1 cellular context compared by ENCODE assay signal in the genomic region with DNA sequence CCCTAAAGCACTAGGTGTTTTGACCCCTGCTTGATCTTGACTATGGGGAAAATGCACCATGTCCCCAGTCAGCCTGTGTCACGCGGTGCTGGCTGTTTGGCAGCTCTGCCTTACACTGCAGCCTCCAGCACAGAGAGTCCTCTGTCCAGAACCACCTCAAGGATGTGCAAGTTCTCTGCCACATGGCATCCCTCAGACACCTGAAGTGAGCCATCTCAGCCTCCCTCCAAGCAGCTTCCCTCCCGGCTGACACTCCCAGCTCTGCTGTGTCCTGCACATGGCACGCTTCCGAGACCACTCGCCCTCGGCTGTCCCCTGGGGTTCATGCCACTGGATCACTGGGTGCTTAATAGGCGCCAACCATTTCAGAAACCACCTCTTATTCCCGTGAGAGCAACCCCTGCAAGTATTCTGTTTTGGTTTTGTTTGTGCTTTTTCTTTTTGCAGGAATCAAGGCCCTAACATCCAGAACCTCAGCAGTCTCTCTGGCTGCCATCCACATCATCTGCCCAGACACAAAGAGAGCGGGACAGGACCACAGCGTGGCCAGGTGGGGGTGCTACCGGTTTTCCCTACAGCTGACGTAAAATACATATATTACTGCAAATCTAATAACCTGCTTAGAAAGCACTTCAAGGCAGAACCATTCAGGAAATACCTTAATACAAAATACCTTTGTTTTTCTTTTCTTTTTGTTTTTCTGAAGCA.
TF ChIP-seq lines count a peak whose summit lies in the region.

No MANE protein-coding gene starts in this region.

TF ChIP-seq in HepG2, 621 proteins besides CTCF, POLR2A, EP300 and RAD21:
- TF ChIP-seq, protein P1, sequence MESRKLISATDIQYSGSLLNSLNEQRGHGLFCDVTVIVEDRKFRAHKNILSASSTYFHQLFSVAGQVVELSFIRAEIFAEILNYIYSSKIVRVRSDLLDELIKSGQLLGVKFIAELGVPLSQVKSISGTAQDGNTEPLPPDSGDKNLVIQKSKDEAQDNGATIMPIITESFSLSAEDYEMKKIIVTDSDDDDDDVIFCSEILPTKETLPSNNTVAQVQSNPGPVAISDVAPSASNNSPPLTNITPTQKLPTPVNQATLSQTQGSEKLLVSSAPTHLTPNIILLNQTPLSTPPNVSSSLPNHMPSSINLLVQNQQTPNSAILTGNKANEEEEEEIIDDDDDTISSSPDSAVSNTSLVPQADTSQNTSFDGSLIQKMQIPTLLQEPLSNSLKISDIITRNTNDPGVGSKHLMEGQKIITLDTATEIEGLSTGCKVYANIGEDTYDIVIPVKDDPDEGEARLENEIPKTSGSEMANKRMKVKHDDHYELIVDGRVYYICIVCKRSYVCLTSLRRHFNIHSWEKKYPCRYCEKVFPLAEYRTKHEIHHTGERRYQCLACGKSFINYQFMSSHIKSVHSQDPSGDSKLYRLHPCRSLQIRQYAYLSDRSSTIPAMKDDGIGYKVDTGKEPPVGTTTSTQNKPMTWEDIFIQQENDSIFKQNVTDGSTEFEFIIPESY (CRISPR knock-in tag; IDR thresholded peaks at IDR 0.05) = peak; percentile 82
- TF ChIP-seq, protein P2, sequence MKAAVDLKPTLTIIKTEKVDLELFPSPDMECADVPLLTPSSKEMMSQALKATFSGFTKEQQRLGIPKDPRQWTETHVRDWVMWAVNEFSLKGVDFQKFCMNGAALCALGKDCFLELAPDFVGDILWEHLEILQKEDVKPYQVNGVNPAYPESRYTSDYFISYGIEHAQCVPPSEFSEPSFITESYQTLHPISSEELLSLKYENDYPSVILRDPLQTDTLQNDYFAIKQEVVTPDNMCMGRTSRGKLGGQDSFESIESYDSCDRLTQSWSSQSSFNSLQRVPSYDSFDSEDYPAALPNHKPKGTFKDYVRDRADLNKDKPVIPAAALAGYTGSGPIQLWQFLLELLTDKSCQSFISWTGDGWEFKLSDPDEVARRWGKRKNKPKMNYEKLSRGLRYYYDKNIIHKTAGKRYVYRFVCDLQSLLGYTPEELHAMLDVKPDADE (CRISPR knock-in tag; IDR thresholded peaks at IDR 0.05) = no peak
- peak; percentile 41 for TF ChIP-seq STAG1 (CRISPR knock-in tag; IDR thresholded peaks at IDR 0.05)
- TF ChIP-seq PHF8 (CRISPR knock-in tag; IDR thresholded peaks at IDR 0.05) = no peak
- no peak for TF ChIP-seq YEATS2 (CRISPR knock-in tag; IDR thresholded peaks at IDR 0.05; ENCODE audit: borderline replicate concordance)
- no peak for TF ChIP-seq REXO4 (CRISPR knock-in tag; IDR thresholded peaks at IDR 0.05; ENCODE audit: borderline replicate concordance)
- peak; percentile 21; the same call in 1 of the 2 replicates for TF ChIP-seq ZNF687 (CRISPR knock-in tag; IDR thresholded peaks at IDR 0.05)
- TF ChIP-seq ZNF766 (CRISPR knock-in tag; IDR thresholded peaks at IDR 0.05; ENCODE audit: borderline replicate concordance) = no peak
- TF ChIP-seq, protein P3, sequence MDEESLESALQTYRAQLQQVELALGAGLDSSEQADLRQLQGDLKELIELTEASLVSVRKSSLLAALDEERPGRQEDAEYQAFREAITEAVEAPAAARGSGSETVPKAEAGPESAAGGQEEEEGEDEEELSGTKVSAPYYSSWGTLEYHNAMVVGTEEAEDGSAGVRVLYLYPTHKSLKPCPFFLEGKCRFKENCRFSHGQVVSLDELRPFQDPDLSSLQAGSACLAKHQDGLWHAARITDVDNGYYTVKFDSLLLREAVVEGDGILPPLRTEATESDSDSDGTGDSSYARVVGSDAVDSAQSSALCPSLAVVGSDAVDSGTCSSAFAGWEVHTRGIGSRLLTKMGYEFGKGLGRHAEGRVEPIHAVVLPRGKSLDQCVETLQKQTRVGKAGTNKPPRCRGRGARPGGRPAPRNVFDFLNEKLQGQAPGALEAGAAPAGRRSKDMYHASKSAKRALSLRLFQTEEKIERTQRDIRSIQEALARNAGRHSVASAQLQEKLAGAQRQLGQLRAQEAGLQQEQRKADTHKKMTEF (CRISPR knock-in tag; IDR thresholded peaks at IDR 0.05) = no peak
- no peak for TF ChIP-seq ZNF614 (CRISPR knock-in tag; IDR thresholded peaks at IDR 0.05; ENCODE audit: borderline replicate concordance)
- no peak for TF ChIP-seq RBM22 (optimal IDR thresholded peaks at IDR 0.05; ENCODE audit: low read length)
- TF ChIP-seq ZNF205 (CRISPR knock-in tag; IDR thresholded peaks at IDR 0.05) = no peak
- no peak for TF ChIP-seq GATA4 (IDR thresholded peaks at IDR 0.05; ENCODE audit: borderline replicate concordance, low read depth)
- TF ChIP-seq JUND (CRISPR knock-in tag; IDR thresholded peaks at IDR 0.05) = no peak
- 0 out of 2 replicates have a peak, but pooled peaks have one; percentile 23 for TF ChIP-seq PHF21A (CRISPR knock-in tag; IDR thresholded peaks at IDR 0.05)
- TF ChIP-seq GLMP (CRISPR knock-in tag; IDR thresholded peaks at IDR 0.05; ENCODE audit: borderline replicate concordance) = no peak
- TF ChIP-seq MED13 (CRISPR knock-in tag; IDR thresholded peaks at IDR 0.05) = no peak
- no peak for TF ChIP-seq MBD4 (IDR thresholded peaks at IDR 0.05; ENCODE audit: borderline replicate concordance, low read length)
